Comparison of ENCODE assay signal across 29 cellular contexts in the genomic region with DNA sequence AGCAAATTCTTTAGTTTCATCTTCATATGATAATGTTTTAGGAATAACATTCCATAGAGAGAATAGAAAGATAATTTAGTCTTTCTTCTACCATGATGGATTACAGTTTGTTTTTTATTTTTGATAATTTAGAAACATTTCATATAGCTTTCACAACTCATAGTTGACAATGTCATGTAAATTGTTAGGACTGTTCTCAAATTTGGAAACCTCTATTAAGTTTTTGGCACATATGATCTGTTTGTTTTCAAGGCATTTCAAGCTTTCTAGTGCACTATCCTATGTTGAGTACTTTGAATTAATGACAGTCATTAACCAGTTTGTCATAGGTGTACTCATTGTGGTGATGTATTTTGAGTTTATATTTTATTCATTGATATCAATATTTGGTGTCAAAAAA.
"Had no signal": no experiment of that assay in that cellular context is flagged by ENCODE, and none has a peak within 500 bp of the region (broad histone marks: within the 10 kb centered on the region; RNA-seq: fewer than 3 reads in every experiment).

No MANE protein-coding gene starts in this region.

- H3K27ac ChIP-seq: ascending aorta, breast epithelium, cardiac muscle cell, coronary artery, dorsolateral prefrontal cortex, VCaP had no signal

- H3K36me3 ChIP-seq: ascending aorta, cardiac muscle cell had no signal

- H3K4me3 ChIP-seq: ascending aorta, breast epithelium, cardiac muscle cell, coronary artery, dorsolateral prefrontal cortex had no signal

- H3K4me1 ChIP-seq: ascending aorta, breast epithelium had no signal

- H3K9me3 ChIP-seq: ascending aorta, breast epithelium had no signal

- DNase-seq: activated CD4-positive, alpha-beta memory T cell treated with anti-CD3 and anti-CD28 coated beads, Interleukin-2, amount 10 ng/mL, durations not matched to agents 7 days and 5 days; activated CD4-positive, alpha-beta T cell treated with anti-CD3 and anti-CD28 coated beads for 1 hour; activated CD4-positive, alpha-beta T cell treated with anti-CD3 and anti-CD28 coated beads for 4 hours; activated CD4-positive, alpha-beta T cell treated with anti-CD3 and anti-CD28 coated beads, Interleukin-2, amount 10 ng/mL, durations not matched to agents 7 days and 5 days; activated CD4-positive, alpha-beta T cell treated with anti-CD3 and anti-CD28 coated beads, Interleukin-2, amount 50 U/mL, for 4 hours; activated CD8-positive, alpha-beta memory T cell treated with anti-CD3 and anti-CD28 coated beads, Interleukin-2, amount 50 U/mL, for 48 hours; activated gamma-delta T cell; activated naive CD4-positive, alpha-beta T cell; activated naive CD4-positive, alpha-beta T cell treated with anti-CD3 and anti-CD28 coated beads, Interleukin-2, amount 10 ng/mL, durations not matched to agents 7 days and 5 days; activated naive CD8-positive, alpha-beta T cell treated with anti-CD3 and anti-CD28 coated beads, Interleukin-2, amount 10 ng/mL, durations not matched to agents 7 days and 5 days; activated T-cell treated with anti-CD3 and anti-CD28 coated beads for 4 hours; activated T-cell treated with anti-CD3 and anti-CD28 coated beads, Interleukin-2, amount 50 U/mL, for 24 hours; activated T-cell treated with anti-CD3 and anti-CD28 coated beads, Interleukin-2, amount 50 U/mL, for 72 hours; central memory CD4-positive, alpha-beta T cell; cerebellar nuclear complex; dorsolateral prefrontal cortex; effector memory CD4-positive, alpha-beta T cell; endodermal cell; foreskin fibroblast; head of caudate nucleus; T-helper 2 cell had no signal

- H3K27me3 ChIP-seq: ascending aorta, breast epithelium, cardiac muscle cell, dorsolateral prefrontal cortex had no signal

- ATAC-seq: activated naive CD4-positive, alpha-beta T cell treated with anti-CD3 and anti-CD28 coated beads, Interleukin-2, amount 50 U/mL, for 72 hours; activated T-cell treated with anti-CD3 and anti-CD28 coated beads, Interleukin-2, amount 50 U/mL, for 72 hours; esophagus mucosa; WTC11 had no signal
